Comparison of ENCODE assay signal across 1 cellular context in the genomic region with DNA sequence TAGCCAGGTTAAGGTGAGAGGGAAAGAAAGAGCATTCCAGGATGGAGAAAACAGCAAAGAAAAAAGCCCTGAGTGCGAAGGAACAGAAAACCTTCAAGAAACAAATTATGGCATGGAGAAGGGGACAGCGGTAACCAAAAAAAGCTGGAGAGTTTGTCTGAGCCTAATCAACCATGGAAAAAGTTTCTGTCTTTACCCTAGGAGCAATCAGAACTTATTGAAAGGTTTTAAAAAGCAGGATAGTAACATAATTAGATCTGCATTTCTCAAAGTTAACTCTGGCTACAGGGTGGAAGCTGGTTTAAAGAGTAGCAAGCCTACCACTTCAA.
TF ChIP-seq lines count a peak whose summit lies in the region.

No MANE protein-coding gene starts in this region.

TF ChIP-seq in WTC11, 78 proteins besides CTCF, POLR2A, EP300 and RAD21 (continued from another document):
- TF ChIP-seq, protein P1, sequence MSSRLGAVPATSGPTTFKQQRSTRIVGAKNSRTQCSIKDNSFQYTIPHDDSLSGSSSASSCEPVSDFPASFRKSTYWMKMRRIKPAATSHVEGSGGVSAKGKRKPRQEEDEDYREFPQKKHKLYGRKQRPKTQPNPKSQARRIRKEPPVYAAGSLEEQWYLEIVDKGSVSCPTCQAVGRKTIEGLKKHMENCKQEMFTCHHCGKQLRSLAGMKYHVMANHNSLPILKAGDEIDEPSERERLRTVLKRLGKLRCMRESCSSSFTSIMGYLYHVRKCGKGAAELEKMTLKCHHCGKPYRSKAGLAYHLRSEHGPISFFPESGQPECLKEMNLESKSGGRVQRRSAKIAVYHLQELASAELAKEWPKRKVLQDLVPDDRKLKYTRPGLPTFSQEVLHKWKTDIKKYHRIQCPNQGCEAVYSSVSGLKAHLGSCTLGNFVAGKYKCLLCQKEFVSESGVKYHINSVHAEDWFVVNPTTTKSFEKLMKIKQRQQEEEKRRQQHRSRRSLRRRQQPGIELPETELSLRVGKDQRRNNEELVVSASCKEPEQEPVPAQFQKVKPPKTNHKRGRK (CRISPR knock-in tag; IDR thresholded peaks at IDR 0.05; ENCODE audit: borderline replicate concordance): peak; percentile 93; the same call in 1 of the 2 replicates
- no peak for TF ChIP-seq ZNF671 (CRISPR knock-in tag; IDR thresholded peaks at IDR 0.05)
